Comparison of ENCODE assay signal across 29 cellular contexts in genomic region chr22:46209262-46209661, GRCh38. TPM values are rescaled to one million over a fixed set of nuclear protein-coding genes. Genes with fewer than 3 reads are reported as not detected.
"Had no signal": no experiment of that assay in that cellular context is flagged by ENCODE, and none has a peak within 500 bp of the region (broad histone marks: within the 10 kb centered on the region; RNA-seq: fewer than 3 reads in every experiment).

No MANE protein-coding gene starts in this region.

- H3K4me1 Mint-ChIP-seq: nephron progenitor cell had no signal

- H3K4me1 ChIP-seq: foreskin keratinocyte, gastroesophageal sphincter, heart right ventricle, lower lobe of right lung, prostate gland, right atrium auricular region, sigmoid colon, testis, tibial artery had no signal

- ATAC-seq: foreskin keratinocyte; gastroesophageal sphincter; heart right ventricle; left ventricle myocardium superior; lower lobe of right lung; naive thymus-derived CD8-positive, alpha-beta T cell; stimulated activated memory B cell treated with anti-CD40 and anti-IgM and Interleukin-4, amounts not matched to agents 10 μg/mL and 1 μg/mL and 100 μg/mL, for 72 hours; stimulated activated naive CD8-positive, alpha-beta T cell treated with anti-CD3 and anti-CD28 coated beads, Interleukin-15, Interleukin-2, amounts not matched to agents 100 U/mL and 50 U/mL, for 24 hours had no signal

- H3K27me3 Mint-ChIP-seq: naive thymus-derived CD8-positive, alpha-beta T cell; stimulated activated memory B cell treated with anti-CD40 and anti-IgM and Interleukin-4, amounts not matched to agents 10 μg/mL and 1 μg/mL and 100 μg/mL, for 72 hours; type B pancreatic cell had no signal

- H3K4me3 ChIP-seq: coronary artery, gastroesophageal sphincter, heart right ventricle, lower lobe of right lung, prostate gland, right atrium auricular region, sigmoid colon, testis, tibial artery had no signal

- H3K9me3 ChIP-seq: prostate gland, testis had no signal

- H3K36me3 ChIP-seq: prostate gland had no signal

- H3K27ac Mint-ChIP-seq: nephron progenitor cell; stimulated activated memory B cell treated with anti-CD40 and anti-IgM and Interleukin-4, amounts not matched to agents 10 μg/mL and 1 μg/mL and 100 μg/mL, for 72 hours; type B pancreatic cell had no signal

- FAIRE-seq: endometrium, keratinocyte had no signal

- H3K27ac ChIP-seq: coronary artery, foreskin keratinocyte, gastroesophageal sphincter, heart right ventricle, lower lobe of right lung, prostate gland, right atrium auricular region, sigmoid colon, testis, tibial artery had no signal

- DNase-seq: dermis blood vessel endothelial cell; effector memory CD4-positive, alpha-beta T cell; glutamatergic neuron; heart right ventricle; hypothalamus; left ventricle myocardium superior; lower lobe of right lung; naive thymus-derived CD8-positive, alpha-beta T cell; nephron progenitor cell; nucleus accumbens; sigmoid colon; stimulated activated CD4-positive, alpha-beta T cell treated with anti-CD3 and anti-CD28 coated beads, Interleukin-4, amount 100 ng/mL, for 4 hours; stimulated activated naive CD8-positive, alpha-beta T cell treated with anti-CD3 and anti-CD28 coated beads, Interleukin-15, Interleukin-2, amounts not matched to agents 100 U/mL and 50 U/mL, for 24 hours; substantia nigra; testis had no signal

- H3K27me3 ChIP-seq: foreskin keratinocyte, gastroesophageal sphincter, heart right ventricle, right atrium auricular region, sigmoid colon, testis, tibial artery had no signal

- H3K4me3 Mint-ChIP-seq: naive thymus-derived CD8-positive, alpha-beta T cell; nephron progenitor cell; stimulated activated memory B cell treated with anti-CD40 and anti-IgM and Interleukin-4, amounts not matched to agents 10 μg/mL and 1 μg/mL and 100 μg/mL, for 72 hours; type B pancreatic cell had no signal

RNA-seq across cellular contexts. Expression of gene PKDREJ, which starts 53.9 kb away (rescaled TPM):
- total RNA-seq: dermis blood vessel endothelial cell; foreskin keratinocyte; left ventricle myocardium superior; lower lobe of right lung; mesenteric fat pad; myocyte; naive thymus-derived CD8-positive, alpha-beta T cell; osteocyte; skeletal muscle tissue had no signal
- polyA plus RNA-seq: naive thymus-derived CD8-positive, alpha-beta T cell had no signal
